In genomic region chr16:27402569-27402963, GRCh38 we compare ENCODE assay signal across 10 cellular contexts. TPM values are rescaled to one million over a fixed set of nuclear protein-coding genes. Genes with fewer than 3 reads are reported as not detected.
DNase-seq lines count a peak whose midpoint lies in the region; ATAC-seq lines count a peak whose summit lies in the region.
"Had no signal": no experiment of that assay in that cellular context is flagged by ENCODE, and none has a peak within 500 bp of the region (broad histone marks: within the 10 kb centered on the region; RNA-seq: fewer than 3 reads in every experiment).

No MANE protein-coding gene starts in this region.

- H3K27ac ChIP-seq in right cardiac atrium (ENCODE audit: low read length): no peak overlapping the region
- H3K27ac ChIP-seq in mucosa of rectum (ENCODE audit: low read depth in 2 of 2, low read length in 2 of 2): peak overlapping the region in 1 of 2 donors; percentile 65

- peak overlapping the region in 1 of 2 donors; percentile 60 for H3K9ac ChIP-seq in mucosa of rectum (ENCODE audit: low read depth in 1 of 2, low read length in 2 of 2)

- ATAC-seq in right cardiac atrium (no peak), HG02798 (IDR thresholded peaks at IDR 0.05; ENCODE audit: poor library complexity, unreplicated experiment) (no peak), GM19035 (IDR thresholded peaks at IDR 0.05; ENCODE audit: unreplicated experiment) (no peak)

- no peaks in the 10 kb centered on the region for H3K27me3 Mint-ChIP-seq in activated T-helper 2 cell treated with anti-CD3 and anti-CD28 coated beads, Interferon-gamma antibody, Interleukin-2, Interleukin-4, amounts not matched to agents 10 μg/mL and 5 μg/mL and 100 μg/mL, durations not matched to agents 14 hours and 24 hours and 36 hours (ENCODE audit: low read depth)

- WGBS in right cardiac atrium: 46% methylated on average over 8 of the region's 8 CpGs

- peak overlapping the region; percentile 99 for H3K4me3 Mint-ChIP-seq in activated T-helper 2 cell treated with anti-CD3 and anti-CD28 coated beads, Interferon-gamma antibody, Interleukin-2, Interleukin-4, amounts not matched to agents 10 μg/mL and 5 μg/mL and 100 μg/mL, durations not matched to agents 14 hours and 24 hours and 36 hours (ENCODE audit: low read depth)

- intact Hi-C loops in right cardiac atrium (cut with DNase I): no loop called here
- intact Hi-C loops in cardiac septum (cut with DNase I): loop anchor here (5.0 kb wide), 1 partner anchor 50 kb away; no protein-coding TSS in a partner anchor
- intact Hi-C loops in activated T-helper 2 cell treated with anti-CD3 and anti-CD28 coated beads, Interferon-gamma antibody, Interleukin-2, Interleukin-4, amounts not matched to agents 10 μg/mL and 5 μg/mL and 100 μg/mL, durations not matched to agents 14 hours and 24 hours and 36 hours (cut with micrococcal nuclease): loop anchor here (1.0 to 2.0 kb wide), 3 partner anchors 28 to 54 kb away; no protein-coding TSS in a partner anchor

- H3K4me3 ChIP-seq in right cardiac atrium (ENCODE audit: low read length): peak overlapping the region; percentile 17
- peak overlapping the region; percentile 38 to 72 for H3K4me3 ChIP-seq in mucosa of rectum (ENCODE audit: low read length in 2 of 2)

- DNase-seq in right cardiac atrium (no peak), cardiac septum (ENCODE audit: low spot score) (no peak), SW480 (ENCODE audit: low spot score) (no peak), NCI-H1417 treated with DMSO at 0.1 percent for 48 hours (lab: John Stamatoyannopoulos, UW) (no peak)
- DNase-seq in activated T-helper 2 cell treated with anti-CD3 and anti-CD28 coated beads, Interferon-gamma antibody, Interleukin-2, Interleukin-4, amounts not matched to agents 10 μg/mL and 5 μg/mL and 100 μg/mL, durations not matched to agents 14 hours and 24 hours and 36 hours (ENCODE audit: low spot score): no peak

- H3K36me3 Mint-ChIP-seq in activated T-helper 2 cell treated with anti-CD3 and anti-CD28 coated beads, Interferon-gamma antibody, Interleukin-2, Interleukin-4, amounts not matched to agents 10 μg/mL and 5 μg/mL and 100 μg/mL, durations not matched to agents 14 hours and 24 hours and 36 hours (ENCODE audit: low read depth): peaks cover 50% of the 10 kb centered on the region

- H3K9me3 ChIP-seq in right cardiac atrium (ENCODE audit: control insufficient read depth, low read length) (no peaks in the 10 kb centered on the region), mucosa of rectum (ENCODE audit: control insufficient read depth in 2 of 2, low read length in 2 of 2) (no peaks in the 10 kb centered on the region)
- H3K9me3 ChIP-seq: tibial nerve had no signal

- peaks cover 50% of the 10 kb centered on the region for H3K4me1 Mint-ChIP-seq in activated T-helper 2 cell treated with anti-CD3 and anti-CD28 coated beads, Interferon-gamma antibody, Interleukin-2, Interleukin-4, amounts not matched to agents 10 μg/mL and 5 μg/mL and 100 μg/mL, durations not matched to agents 14 hours and 24 hours and 36 hours (ENCODE audit: low read depth)

- no peaks in the 10 kb centered on the region for H3K9me3 Mint-ChIP-seq in activated T-helper 2 cell treated with anti-CD3 and anti-CD28 coated beads, Interferon-gamma antibody, Interleukin-2, Interleukin-4, amounts not matched to agents 10 μg/mL and 5 μg/mL and 100 μg/mL, durations not matched to agents 14 hours and 24 hours and 36 hours

- H3K36me3 ChIP-seq in mucosa of rectum (ENCODE audit: control insufficient read depth in 2 of 2, insufficient read depth in 2 of 2, low read length in 2 of 2): no peaks in the 10 kb centered on the region
- H3K36me3 ChIP-seq: tibial nerve had no signal

- H3K27me3 ChIP-seq in right cardiac atrium (ENCODE audit: control insufficient read depth, insufficient read depth) (no peaks in the 10 kb centered on the region), mucosa of rectum (ENCODE audit: control insufficient read depth in 2 of 2, insufficient read depth in 2 of 2, low read length in 2 of 2) (peaks cover 0 to 4% of the 10 kb centered on the region in 2 donors)

- peak overlapping the region; percentile 99 for H3K27ac Mint-ChIP-seq in activated T-helper 2 cell treated with anti-CD3 and anti-CD28 coated beads, Interferon-gamma antibody, Interleukin-2, Interleukin-4, amounts not matched to agents 10 μg/mL and 5 μg/mL and 100 μg/mL, durations not matched to agents 14 hours and 24 hours and 36 hours

- H3K4me1 ChIP-seq in right cardiac atrium (ENCODE audit: control insufficient read depth, insufficient read depth, low read length) (no peaks in the 10 kb centered on the region), mucosa of rectum (ENCODE audit: control insufficient read depth in 2 of 2, insufficient read depth in 2 of 2, low read length in 2 of 2) (peaks cover 4 to 5% of the 10 kb centered on the region in 2 donors)

RNA-seq across cellular contexts. Expression of gene IL21R, which starts 0.6 kb away (rescaled TPM):
- total RNA-seq in right cardiac atrium (1 to 10 TPM in 2 of 4 donors, under 1 TPM in 2; 0.65 to 1.4 (median 0.98) TPM), cardiac septum (1.4 TPM)
- 0.34 TPM for polyA plus RNA-seq in right cardiac atrium
- total RNA-seq in activated T-helper 2 cell treated with anti-CD3 and anti-CD28 coated beads, Interferon-gamma antibody, Interleukin-2, Interleukin-4, amounts not matched to agents 10 μg/mL and 5 μg/mL and 100 μg/mL, durations not matched to agents 14 hours and 24 hours and 36 hours: 84.2 and 84.5 TPM in 2 replicates
- polyA plus RNA-seq: neural cell had no signal

Comparison
In these comparisons a context has a peak if more than half of its experiments do, and no peak if none do; other contexts are left out.
1. intact Hi-C loops: an anchor here in cardiac septum (5.0 kb wide) and activated T-helper 2 cell treated with anti-CD3 and anti-CD28 coated beads, Interferon-gamma antibody, Interleukin-2, Interleukin-4, amounts not matched to agents 10 μg/mL and 5 μg/mL and 100 μg/mL, durations not matched to agents 14 hours and 24 hours and 36 hours (1.0 to 2.0 kb wide); none called in right cardiac atrium.
2. RNA of gene IL21R, which starts 0.6 kb away (total RNA-seq): 84.2 to 84.5 TPM in activated T-helper 2 cell treated with anti-CD3 and anti-CD28 coated beads, Interferon-gamma antibody, Interleukin-2, Interleukin-4, amounts not matched to agents 10 μg/mL and 5 μg/mL and 100 μg/mL, durations not matched to agents 14 hours and 24 hours and 36 hours; 1.4 TPM in cardiac septum (single experiment) and 0.65 to 1.4 TPM in right cardiac atrium; every median in the first group is over 10 times any median in the second.